ENCODE assay signal across 25 cellular contexts in genomic region chr2:152320814-152321213, GRCh38.
"Had no signal": no experiment of that assay in that cellular context is flagged by ENCODE, and none has a peak within 500 bp of the region (broad histone marks: within the 10 kb centered on the region; RNA-seq: fewer than 3 reads in every experiment).

No MANE protein-coding gene starts in this region.

- H3K27ac ChIP-seq: ascending aorta, cardiac muscle cell, SJCRH30, SK-N-MC, WERI-Rb-1 had no signal

- H3K36me3 ChIP-seq: ascending aorta, cardiac muscle cell, MG63, SJCRH30, WERI-Rb-1 had no signal

- H3K4me1 ChIP-seq: ascending aorta, SJCRH30 had no signal

- H3K9me3 ChIP-seq: SJCRH30 had no signal

- DNase-seq: activated CD4-positive, alpha-beta T cell treated with anti-CD3 and anti-CD28 coated beads, Interleukin-2, amount 10 ng/mL, durations not matched to agents 7 days and 5 days; activated CD4-positive, alpha-beta T cell treated with anti-CD3 and anti-CD28 coated beads, Interleukin-2, amount 50 U/mL, for 48 hours; activated CD8-positive, alpha-beta T cell treated with anti-CD3 and anti-CD28 coated beads, Interleukin-2, amount 10 ng/mL, durations not matched to agents 7 days and 5 days; activated gamma-delta T cell; activated naive CD4-positive, alpha-beta T cell treated with Interleukin-2 at 50 U/mL for 16 hours; activated naive CD8-positive, alpha-beta T cell treated with anti-CD3 and anti-CD28 coated beads, Interleukin-2, amount 10 ng/mL, durations not matched to agents 7 days and 5 days; activated T-cell treated with anti-CD3 and anti-CD28 coated beads, Interleukin-2, amount 50 U/mL, for 24 hours; amygdala; NCI-H1048; NCI-H1105 treated with DMSO at 0.1 percent for 48 hours; NCI-H1436; NCI-H1694; NCI-H1930; NCI-H2081 treated with DMSO at 0.1 percent for 48 hours; NCI-H345; NCI-H524 treated with DMSO at 0.1 percent for 48 hours; SHP77; T1000; WERI-Rb-1 had no signal

- H3K27me3 ChIP-seq: ascending aorta, cardiac muscle cell, MG63, SJCRH30 had no signal

- H3K4me3 ChIP-seq: ascending aorta, cardiac muscle cell, MG63, SJCRH30, SK-N-MC had no signal

- ATAC-seq: activated CD8-positive, alpha-beta T cell treated with anti-CD3 and anti-CD28 coated beads, Interleukin-2, amount 10 ng/mL, durations not matched to agents 7 days and 5 days; Panc1 had no signal
